Comparison of ENCODE assay signal across 9 cellular contexts in the genomic region with DNA sequence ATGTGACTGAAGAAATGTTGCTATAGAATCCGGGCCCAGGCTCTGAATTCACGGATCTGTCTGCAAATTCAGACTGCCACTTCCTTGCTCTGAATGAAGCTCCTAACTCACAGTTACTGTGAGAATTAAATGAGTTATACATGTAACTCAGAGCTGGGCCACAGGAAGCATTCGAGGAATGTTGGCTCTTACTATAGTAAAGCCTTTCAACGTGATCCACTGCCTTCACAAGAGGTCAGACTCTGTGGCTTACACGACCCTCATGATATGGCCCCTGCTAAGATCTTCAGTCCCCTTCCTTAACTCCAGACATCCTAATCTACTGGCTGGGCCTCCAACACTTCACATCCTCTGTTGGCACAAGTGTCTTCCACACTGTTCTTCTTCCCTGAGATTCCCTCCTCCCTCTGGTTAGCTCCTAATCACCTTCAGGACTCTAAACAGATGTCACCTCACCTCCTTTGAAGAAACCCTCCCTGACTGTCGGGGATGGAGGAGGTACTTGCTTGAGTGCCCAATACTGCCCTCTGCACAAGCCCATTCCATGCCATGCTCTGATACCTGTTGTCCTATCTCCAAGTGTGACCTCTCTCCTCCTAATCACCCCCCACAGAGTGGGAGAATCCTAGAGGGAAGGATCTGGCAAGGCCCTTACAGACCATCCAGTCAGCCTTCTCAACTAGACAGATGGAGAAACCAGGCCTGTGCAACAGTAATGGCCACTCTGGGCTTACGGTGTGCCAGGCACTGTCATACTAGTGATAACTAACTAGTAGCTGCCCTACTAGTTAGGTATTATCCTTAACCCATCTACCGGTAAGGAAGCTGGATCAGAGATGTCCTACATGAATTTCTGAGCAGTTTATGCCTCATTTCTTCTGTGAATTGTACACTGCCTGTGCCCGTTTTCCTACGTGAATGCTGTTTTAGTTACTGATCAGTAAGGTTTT. TPM values are rescaled to one million over a fixed set of nuclear protein-coding genes. Genes with fewer than 3 reads are reported as not detected.
DNase-seq lines count a peak whose midpoint lies in the region; ATAC-seq and TF ChIP-seq lines count a peak whose summit lies in the region.
"Had no signal": no experiment of that assay in that cellular context is flagged by ENCODE, and none has a peak within 500 bp of the region (broad histone marks: within the 10 kb centered on the region; RNA-seq: fewer than 3 reads in every experiment).

No MANE protein-coding gene starts in this region.

- TF ChIP-seq CTCF in WERI-Rb-1 (IDR thresholded peaks at IDR 0.05; ENCODE audit: low read depth, low read length), result no peak

- peaks cover 9% of the 10 kb centered on the region for H3F3A ChIP-seq in GM23248 (ENCODE audit: insufficient read depth)

- WGBS in GM23248 (ENCODE audit: low coverage in 1 of 2, low lambda C conversion rate in 2 of 2, missing lambda C conversion rate in 2 of 2), 2 experiments, result 46% methylated on average over 10 of the region's 10 CpGs
- WGBS in right cardiac atrium, result 41% methylated on average over 10 of the region's 10 CpGs

- H3K9me2 ChIP-seq in GM23248 (ENCODE audit: insufficient read depth), result no peaks in the 10 kb centered on the region

- H3K9me3 ChIP-seq in GM23248 (ENCODE audit: low read depth) (no peaks in the 10 kb centered on the region), WERI-Rb-1 (ENCODE audit: severe bottlenecking) (no peaks in the 10 kb centered on the region), right cardiac atrium (ENCODE audit: control insufficient read depth, low read length) (no peaks in the 10 kb centered on the region), skeletal muscle tissue (ENCODE audit: control insufficient read depth in 3 of 3, low read length in 3 of 3) (no peaks in the 10 kb centered on the region)

- peaks cover 38% of the 10 kb centered on the region for H3K79me2 ChIP-seq in GM23248 (ENCODE audit: insufficient read depth)

- H3K4me1 ChIP-seq in GM23248 (ENCODE audit: insufficient read depth) (peaks cover 12% of the 10 kb centered on the region), right cardiac atrium (ENCODE audit: control insufficient read depth, insufficient read depth, low read length) (peaks cover 7% of the 10 kb centered on the region), skeletal muscle tissue (ENCODE audit: control insufficient read depth in 3 of 3, insufficient read depth in 3 of 3, low read length in 3 of 3) (peaks cover 13 to 22% (median 14%) of the 10 kb centered on the region in 3 donors)

- peak overlapping the region; percentile 91 for H2AFZ ChIP-seq in GM23248

- H3K27ac ChIP-seq in GM23248 (peak overlapping the region; percentile 76), WERI-Rb-1 (peak overlapping the region; percentile 92), right cardiac atrium (ENCODE audit: low read length) (no peak overlapping the region), skeletal muscle tissue (ENCODE audit: low read depth, low read length) (peak overlapping the region; percentile 79)

- H4K20me1 ChIP-seq in GM23248 (ENCODE audit: insufficient read depth), result no peaks in the 10 kb centered on the region

- H3K4me3 ChIP-seq in GM23248, result peak overlapping the region; percentile 94
- H3K4me3 ChIP-seq in WERI-Rb-1 (ENCODE audit: low read depth, low read length), result peak overlapping the region; percentile 47
- peak overlapping the region; percentile 77 for H3K4me3 ChIP-seq in right cardiac atrium (ENCODE audit: low read length)
- peak overlapping the region; percentile 87 to 99 (median 92) for H3K4me3 ChIP-seq in skeletal muscle tissue (ENCODE audit: low read length in 3 of 3)

- ATAC-seq in right cardiac atrium (no peak), HG03025 (IDR thresholded peaks at IDR 0.05; ENCODE audit: low FRiP score, unreplicated experiment) (no peak), HG03108 (IDR thresholded peaks at IDR 0.05; ENCODE audit: unreplicated experiment) (no peak), GM21528 (IDR thresholded peaks at IDR 0.05; ENCODE audit: low FRiP score, unreplicated experiment) (no peak)

- H3K27me3 ChIP-seq in GM23248 (replicated peaks; ENCODE audit: insufficient read depth) (no peaks in the 10 kb centered on the region), WERI-Rb-1 (ENCODE audit: insufficient read depth, low read depth, severe bottlenecking) (no peaks in the 10 kb centered on the region), right cardiac atrium (ENCODE audit: control insufficient read depth, insufficient read depth) (no peaks in the 10 kb centered on the region), skeletal muscle tissue (ENCODE audit: control insufficient read depth in 3 of 3, insufficient read depth in 3 of 3, low read length in 3 of 3) (no peaks in the 10 kb centered on the region)

- DNase-seq in GM23248 (peak; percentile 61), WERI-Rb-1 (no peak), right cardiac atrium (no peak)
- DNase-seq in stimulated activated CD4-positive, alpha-beta T cell treated with anti-CD3 and anti-CD28 coated beads, Interleukin-2, amount 100 ng/mL, for 48 hours, result no peak

- peak overlapping the region; percentile 95 for H3K4me2 ChIP-seq in GM23248 (ENCODE audit: unreplicated experiment)

- H3K9ac ChIP-seq in GM23248 (peak overlapping the region; percentile 92), skeletal muscle tissue (ENCODE audit: low read depth in 1 of 3, low read length in 3 of 3) (peak overlapping the region; percentile 87)

- in situ Hi-C loops in GM23248 (cut with MboI), result loop anchor here (25.0 kb wide), 1 partner anchor 543 kb away; a partner anchor contains a TSS

- H3K36me3 ChIP-seq in GM23248 (ENCODE audit: low read depth) (peaks cover 45% of the 10 kb centered on the region), WERI-Rb-1 (peaks cover 65% of the 10 kb centered on the region), skeletal muscle tissue (ENCODE audit: control insufficient read depth in 3 of 3, insufficient read depth in 3 of 3, low read length in 3 of 3) (peaks cover 33 to 55% (median 51%) of the 10 kb centered on the region in 3 donors)

- intact Hi-C loops in right cardiac atrium (cut with DNase I), result no loop called here

RNA-seq across cellular contexts. Expression of a gene that starts 1.3 kb away (rescaled TPM):
- total RNA-seq in GM23248 (2014; rRNA removed; shearing (Covaris generic)), result 33.0 and 41.0 TPM in 2 replicates
- polyA plus RNA-seq in GM23248 (2016; fragmentation: Nextera tagmentation; extraction: Ambion mirVana), result 23.0 and 25.3 TPM in 2 replicates
- total RNA-seq in right cardiac atrium, result 10 to 100 TPM; 31.5 to 47.9 (median 36.9) TPM
- polyA plus RNA-seq in right cardiac atrium, result 13.4 TPM
- 20.9 TPM for total RNA-seq in skeletal muscle tissue

RNA-seq across cellular contexts. Expression of a gene that starts 11.0 kb away (rescaled TPM):
- total RNA-seq in GM23248 (2014; rRNA removed; shearing (Covaris generic)), result 22.4 and 37.5 TPM in 2 replicates
- polyA plus RNA-seq in GM23248 (2016; fragmentation: Nextera tagmentation; extraction: Ambion mirVana) (92.1 and 97.5 TPM in 2 replicates), right cardiac atrium (187 TPM)
- total RNA-seq in right cardiac atrium (100 to 1,000 TPM in 2 of 4 donors, 10 to 100 TPM in 2; 86.9 to 115 (median 101) TPM), skeletal muscle tissue (45.9 TPM)

RNA-seq across cellular contexts. Expression of a gene that starts 34.3 kb away (rescaled TPM):
- total RNA-seq in GM23248 (2014; rRNA removed; shearing (Covaris generic)), result not detected in 2 replicates
- polyA plus RNA-seq in GM23248 (2016; fragmentation: Nextera tagmentation; extraction: Ambion mirVana), result 0.58 and 0.79 TPM in 2 replicates
- 1 to 10 TPM; 1.4 to 2.9 (median 2.2) TPM for total RNA-seq in right cardiac atrium
- polyA plus RNA-seq in right cardiac atrium, result 1.3 TPM
- 1.6 TPM for total RNA-seq in skeletal muscle tissue
- total RNA-seq: SK-MEL-5 had no signal

RNA-seq across cellular contexts. Expression of a gene that starts 34.5 kb away (rescaled TPM):
- 0.11 and 0.13 TPM in 2 replicates for total RNA-seq in GM23248 (2014; rRNA removed; shearing (Covaris generic))
- polyA plus RNA-seq in GM23248 (2016; fragmentation: Nextera tagmentation; extraction: Ambion mirVana), result 0.13 TPM in 1 of 2 replicates, not detected in the other
- total RNA-seq in right cardiac atrium, result 1 to 10 TPM; 4.6 to 8.2 (median 6.9) TPM
- 2.2 TPM for polyA plus RNA-seq in right cardiac atrium
- total RNA-seq in skeletal muscle tissue, result 0.52 TPM
